Comparison of ENCODE assay signal across 15 cellular contexts in genomic region chr3:179174898-179175297, GRCh38. TPM values are rescaled to one million over a fixed set of nuclear protein-coding genes. Genes with fewer than 3 reads are reported as not detected.
DNase-seq lines count a peak whose midpoint lies in the region; ATAC-seq and FAIRE-seq lines count a peak whose summit lies in the region.
"Had no signal": no experiment of that assay in that cellular context is flagged by ENCODE, and none has a peak within 500 bp of the region (broad histone marks: within the 10 kb centered on the region; RNA-seq: fewer than 3 reads in every experiment).

No MANE protein-coding gene starts in this region.

- peaks cover 24% of the 10 kb centered on the region for H3K4me1 Mint-ChIP-seq in memory B cell

- ATAC-seq in GM21825 (IDR thresholded peaks at IDR 0.05; ENCODE audit: unreplicated experiment) (peak; percentile 43), memory B cell (ENCODE audit: low read depth) (peak; percentile 70), GM18861 (IDR thresholded peaks at IDR 0.05; ENCODE audit: unreplicated experiment) (no peak)
- ATAC-seq: esophagus mucosa, pancreas had no signal

- H3K27ac ChIP-seq in BLaER1 treated with 17β-estradiol and CSF1 and Interleukin-3, amounts not matched to agents 10 nM and 100 nM, result no peak overlapping the region
- H3K27ac ChIP-seq: pancreas had no signal

- peaks cover 0 to 15% (median 10%) of the 10 kb centered on the region in 10 experiments; a peak in 15 of 20 replicates for H3K4me1 ChIP-seq in BLaER1 treated with 17β-estradiol and CSF1 and Interleukin-3, amounts not matched to agents 10 nM and 100 nM

- H3K9ac ChIP-seq in BLaER1 treated with 17β-estradiol and CSF1 and Interleukin-3, amounts not matched to agents 10 nM and 100 nM, result no peak overlapping the region

- H3K36me3 ChIP-seq in BLaER1 treated with 17β-estradiol and CSF1 and Interleukin-3, amounts not matched to agents 10 nM and 100 nM, result peaks cover 0 to 27% (median 6%) of the 10 kb centered on the region in 11 experiments; a peak in 12 of 22 replicates
- H3K36me3 ChIP-seq: pancreas had no signal

- H3K27me3 Mint-ChIP-seq in memory B cell, result no peaks in the 10 kb centered on the region

- H3K27ac Mint-ChIP-seq in memory B cell, result peak overlapping the region; percentile 41

- H3K9me3 Mint-ChIP-seq in memory B cell, result no peaks in the 10 kb centered on the region

- no peaks in the 10 kb centered on the region for H3K27me3 ChIP-seq in BLaER1 treated with 17β-estradiol and CSF1 and Interleukin-3, amounts not matched to agents 10 nM and 100 nM
- H3K27me3 ChIP-seq: pancreas had no signal

- H3K36me3 Mint-ChIP-seq in memory B cell, result peaks cover 5% of the 10 kb centered on the region

- FAIRE-seq in frontal cortex (lab: Jason Lieb, UNC), result no peak
- FAIRE-seq: pancreas had no signal

- H3K9me3 ChIP-seq in BLaER1 treated with 17β-estradiol and CSF1 and Interleukin-3, amounts not matched to agents 10 nM and 100 nM (replicated peaks in 1 of 11), result peaks cover 23 to 35% (median 28%) of the 10 kb centered on the region in 11 experiments

- peak; percentile 61 for DNase-seq in NCI-H69 (lab: John Stamatoyannopoulos, UW)
- DNase-seq in memory B cell (ENCODE audit: low spot score in 2 of 2), result no peak
- DNase-seq in frontal cortex (ENCODE audit: low spot score in 2 of 2), result no peak
- no peak for DNase-seq in stimulated activated CD4-positive, alpha-beta T cell treated with anti-CD3 and anti-CD28 coated beads, Interleukin-4, amount 100 ng/mL, for 4 hours
- no peak for DNase-seq in nucleus accumbens (lab: John Stamatoyannopoulos, UW)
- DNase-seq: GOT3; NCI-H1092; NCI-H2171; pancreas; RPMI8226; stimulated activated naive CD4-positive, alpha-beta T cell treated with Interleukin-2 at 50 U/mL for 16 hours had no signal

- peak overlapping the region; percentile 6 for H3K4me3 Mint-ChIP-seq in memory B cell

- no peak overlapping the region for H3K4me3 ChIP-seq in BLaER1 treated with 17β-estradiol and CSF1 and Interleukin-3, amounts not matched to agents 10 nM and 100 nM
- H3K4me3 ChIP-seq: pancreas had no signal

- peaks cover 9 to 66% (median 38%) of the 10 kb centered on the region in 11 experiments; a peak in 21 of 22 replicates for H4K20me1 ChIP-seq in BLaER1 treated with 17β-estradiol and CSF1 and Interleukin-3, amounts not matched to agents 10 nM and 100 nM

- H3K4me2 ChIP-seq in BLaER1 treated with 17β-estradiol and CSF1 and Interleukin-3, amounts not matched to agents 10 nM and 100 nM, result peak overlapping the region in 6 of 11 experiments; percentile 2 to 41 (median 24); a peak in 3 of 22 replicates

RNA-seq across cellular contexts. Expression of gene PIK3CA, which starts 26.7 kb away (rescaled TPM):
- total RNA-seq in frontal cortex, result 74.6 TPM
